In genomic region chr2:105625632-105626031, GRCh38 we compare ENCODE assay signal across 22 cellular contexts.
DNase-seq lines count a peak whose midpoint lies in the region; ATAC-seq and TF ChIP-seq lines count a peak whose summit lies in the region.
"Had no signal": no experiment of that assay in that cellular context is flagged by ENCODE, and none has a peak within 500 bp of the region (broad histone marks: within the 10 kb centered on the region; RNA-seq: fewer than 3 reads in every experiment).

No MANE protein-coding gene starts in this region.

- H2BK15ac ChIP-seq in neuronal stem cell (ENCODE audit: low read length), result no peak overlapping the region

- no peak overlapping the region for H3K14ac ChIP-seq in neuronal stem cell (ENCODE audit: low read length)

- H3K4me3 ChIP-seq in NB4 (ENCODE audit: low read depth, low read length) (no peak overlapping the region), neuronal stem cell (ENCODE audit: low read length in 2 of 2) (no peak overlapping the region), transverse colon (no peak overlapping the region), body of pancreas (no peak overlapping the region)
- H3K4me3 ChIP-seq: A549, Peyer's patch, SJCRH30 had no signal

- H3K79me1 ChIP-seq in neuronal stem cell (ENCODE audit: low read depth, low read length), result peaks cover 2% of the 10 kb centered on the region

- in situ Hi-C loops in G401 (cut with HindIII; ENCODE audit: low sequenced_read_pairs), result no loop called here
- in situ Hi-C loops in transverse colon (cut with MboI; ENCODE audit: low pct_ligation_motif_present in 1 of 4, low pct_unique_long_range_greater_than_20kb in 1 of 4, low sequenced_read_pairs in 3 of 4), result no loop called here

- DNase-seq in G401 (ENCODE audit: low spot score), result peak; percentile 50
- DNase-seq in NB4 (ENCODE audit: low read depth), result peak; percentile 66
- DNase-seq in neuronal stem cell (ENCODE audit: low spot score), result no peak
- no peak for DNase-seq in transverse colon
- DNase-seq in mesenteric fat pad (ENCODE audit: low spot score), result no peak
- no peak for DNase-seq in RPMI8226
- DNase-seq in body of pancreas, result no peak
- DNase-seq: Caco-2; CD4-positive, alpha-beta memory T cell; DMS 273 treated with DMSO at 0.1 percent for 48 hours; DMS79 treated with DMSO at 0.1 percent for 48 hours; MV-4-11; NCI-H1694; NCI-H2081; NCI-H2171 treated with DMSO at 0.1 percent for 48 hours; NCI-H524 treated with DMSO at 0.1 percent for 48 hours; NCI-H82; Peyer's patch; SJCRH30; T-helper 1 cell had no signal

- no peak overlapping the region for H3K9ac ChIP-seq in neuronal stem cell (ENCODE audit: low read depth, low read length, poor library complexity)

- no peak overlapping the region for H2AK5ac ChIP-seq in neuronal stem cell (ENCODE audit: low read depth, low read length)

- H2BK12ac ChIP-seq in neuronal stem cell (ENCODE audit: low read length), result no peak overlapping the region

- no peak for TF ChIP-seq EP300 in transverse colon (IDR thresholded peaks at IDR 0.05; ENCODE audit: low read depth)

- peaks cover 0 to 7% of the 10 kb centered on the region in 2 donors for H3K9me3 ChIP-seq in neuronal stem cell (replicated peaks in 1 of 2; ENCODE audit: control insufficient read depth in 2 of 2, insufficient read depth in 1 of 2, low read depth in 1 of 2, low read length in 2 of 2)
- H3K9me3 ChIP-seq in transverse colon, result no peaks in the 10 kb centered on the region
- H3K9me3 ChIP-seq in body of pancreas, result no peaks in the 10 kb centered on the region
- H3K9me3 ChIP-seq: A549, Peyer's patch, SJCRH30 had no signal

- H4K8ac ChIP-seq in neuronal stem cell (ENCODE audit: low read depth, low read length), result no peak overlapping the region

- WGBS in neuronal stem cell (ENCODE audit: extremely low coverage in 2 of 2, insufficient read length in 2 of 2, insufficient replicate concordance in 1 of 2), 2 donors, result no CpG with 5 or more reads among the region's 11 CpGs
- WGBS in transverse colon (ENCODE audit: low coverage in 1 of 2), 2 donors, result 47 to 51% methylated on average over 2 to 11 of the region's 11 CpGs
- 47 to 59% methylated on average over 9 to 11 of the region's 11 CpGs for WGBS in body of pancreas, 2 donors

- H3K4me2 ChIP-seq in neuronal stem cell (ENCODE audit: insufficient read depth, low read length, poor library complexity, severe bottlenecking), result no peak overlapping the region
- H3K4me2 ChIP-seq: A549 had no signal

- H3K18ac ChIP-seq in neuronal stem cell (ENCODE audit: low read length), result peak overlapping the region; percentile 21

- peak; percentile 58 for ATAC-seq in GM19467 (IDR thresholded peaks at IDR 0.05; ENCODE audit: unreplicated experiment)
- ATAC-seq in body of pancreas, result no peak
- ATAC-seq: A549 had no signal

- H3K4me1 ChIP-seq in neuronal stem cell (ENCODE audit: control insufficient read depth in 2 of 2, insufficient read depth in 1 of 2, low read depth in 1 of 2, low read length in 2 of 2) (peaks cover 0 to 3% of the 10 kb centered on the region in 2 donors), transverse colon (no peaks in the 10 kb centered on the region), body of pancreas (no peaks in the 10 kb centered on the region)
- H3K4me1 ChIP-seq: A549, Caco-2, Peyer's patch, SJCRH30 had no signal

- H3K4ac ChIP-seq in neuronal stem cell (ENCODE audit: low read length), result no peak overlapping the region

- H2AFZ ChIP-seq in neuronal stem cell (ENCODE audit: low read length), result no peak overlapping the region

- TF ChIP-seq CTCF in NB4 (IDR thresholded peaks at IDR 0.05; ENCODE audit: low read depth, low read length) (no peak), transverse colon (IDR thresholded peaks at IDR 0.05) (no peak), body of pancreas (IDR thresholded peaks at IDR 0.05) (no peak)

- TF ChIP-seq POLR2A in NB4 (IDR thresholded peaks at IDR 0.05; ENCODE audit: extremely low read depth, insufficient read length) (no peak), transverse colon (IDR thresholded peaks at IDR 0.05) (no peak), body of pancreas (IDR thresholded peaks at IDR 0.05) (no peak)

- no peak overlapping the region for H4K91ac ChIP-seq in neuronal stem cell (ENCODE audit: low read depth, low read length, poor library complexity)

- H2BK120ac ChIP-seq in neuronal stem cell (ENCODE audit: low read depth, low read length), result no peak overlapping the region

- no peak overlapping the region for H3K27ac ChIP-seq in neuronal stem cell (replicated peaks; ENCODE audit: low read length)
- no peak overlapping the region for H3K27ac ChIP-seq in transverse colon
- no peak overlapping the region for H3K27ac ChIP-seq in body of pancreas
- H3K27ac ChIP-seq: A549, Peyer's patch, SJCRH30 had no signal

- intact Hi-C loops in transverse colon (cut with DNase I; ENCODE audit: low total_unique reads), result no loop called here
- intact Hi-C loops in body of pancreas (cut with DNase I), result no loop called here

- no peak overlapping the region for H2BK5ac ChIP-seq in neuronal stem cell (ENCODE audit: low read length)

- H3K23ac ChIP-seq in neuronal stem cell (ENCODE audit: low read depth, low read length, poor library complexity), result no peak overlapping the region

- H3K27me3 ChIP-seq in neuronal stem cell (ENCODE audit: control insufficient read depth in 3 of 3, insufficient read depth in 3 of 3, low read depth in 1 of 3, low read length in 3 of 3) (peaks cover 0 to 7% (median 0%) of the 10 kb centered on the region in 3 experiments), transverse colon (no peaks in the 10 kb centered on the region), body of pancreas (no peaks in the 10 kb centered on the region)
- H3K27me3 ChIP-seq: Peyer's patch, SJCRH30 had no signal

- no peaks in the 10 kb centered on the region for H3K36me3 ChIP-seq in neuronal stem cell (replicated peaks in 1 of 2; ENCODE audit: control insufficient read depth in 2 of 2, insufficient read depth in 2 of 2, low read length in 2 of 2)
- no peaks in the 10 kb centered on the region for H3K36me3 ChIP-seq in transverse colon
- no peaks in the 10 kb centered on the region for H3K36me3 ChIP-seq in body of pancreas (replicated peaks in 1 of 2; ENCODE audit: insufficient read depth in 1 of 2, low read depth in 2 of 2)
- H3K36me3 ChIP-seq: Peyer's patch, SJCRH30 had no signal

Comparison
In these comparisons a context has a peak if more than half of its experiments do, and no peak if none do; other contexts are left out.
1. DNase-seq: peak in G401 (single experiment) and NB4 (single experiment); none in neuronal stem cell (single experiment), transverse colon (single experiment), mesenteric fat pad (single experiment), RPMI8226 (single experiment) and body of pancreas (0 of 4).